In the genomic region with DNA sequence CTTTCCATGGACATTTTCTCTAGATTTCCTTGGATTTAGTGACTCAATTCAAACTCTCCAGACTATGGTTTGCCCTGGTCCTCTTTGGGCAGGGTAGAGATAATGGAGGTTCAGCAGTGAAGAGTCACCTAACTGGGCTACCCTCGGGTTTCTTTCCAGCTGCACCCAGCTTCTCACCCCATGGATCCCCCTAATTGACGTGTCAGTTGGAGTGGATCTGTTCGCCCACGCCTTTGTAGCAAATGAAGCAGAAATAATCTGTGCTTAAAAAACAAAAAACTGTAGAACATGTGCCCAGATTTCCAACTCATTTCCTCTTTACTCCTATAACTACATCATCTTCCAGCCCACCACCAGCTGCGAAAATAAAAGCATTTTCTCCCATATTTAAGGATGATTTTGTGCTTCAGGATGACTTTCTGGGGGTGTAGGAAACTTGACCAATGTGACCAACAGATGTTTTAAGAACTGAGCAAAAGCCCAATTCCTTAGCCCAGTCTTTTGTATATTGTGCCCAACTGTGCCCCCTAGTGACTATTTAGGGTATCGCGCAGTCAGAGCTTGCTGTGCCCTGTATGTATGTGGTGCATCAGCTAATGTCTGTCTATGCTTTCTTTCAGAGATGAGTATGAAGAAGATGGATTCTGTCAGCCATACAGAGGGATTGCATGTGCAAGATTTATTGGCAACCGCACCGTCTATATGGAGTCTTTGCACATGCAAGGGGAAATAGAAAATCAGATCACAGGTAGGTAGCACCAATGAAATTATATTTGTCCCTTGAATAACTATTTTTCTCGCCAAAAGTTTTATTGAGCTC, we compare ENCODE assay signal across 8 cellular contexts.
DNase-seq lines count a peak whose midpoint lies in the region; ATAC-seq and FAIRE-seq lines count a peak whose summit lies in the region.

No MANE protein-coding gene starts in this region.

- FAIRE-seq in urothelium cell line (lab: Jason Lieb, UNC): no peak

- peak; percentile 78 for DNase-seq in DMS153 treated with DMSO at 0.1 percent for 48 hours (lab: John Stamatoyannopoulos, UW; ENCODE audit: unreplicated experiment)
- peak; percentile 66 for DNase-seq in LoVo (ENCODE audit: low spot score)
- DNase-seq in SHP77 (lab: John Stamatoyannopoulos, UW): peak; percentile 9 to 57
- DNase-seq in activated naive CD4-positive, alpha-beta T cell treated with Interleukin-2 at 50 U/mL for 16 hours: peak; percentile 64
- DNase-seq in glomerular endothelial cell (ENCODE audit: extremely low read depth, low read depth, low spot score): peak; percentile 76
- peak; percentile 89 for DNase-seq in pons (ENCODE audit: low spot score)
- DNase-seq in urothelium cell line (ENCODE audit: low spot score): peak; percentile 67

- peak; percentile 81 for ATAC-seq in GM21529 (IDR thresholded peaks at IDR 0.05; ENCODE audit: unreplicated experiment)

Comparison
In these comparisons a context has a peak if more than half of its experiments do, and no peak if none do; other contexts are left out.
1. Peak in every context shown above with its lines: DNase-seq and ATAC-seq.
2. DNase-seq: peak in every context shown above with its lines; median percentile 89 in pons; 78 in DMS153 treated with DMSO at 0.1 percent for 48 hours; 76 in glomerular endothelial cell; 67 in urothelium cell line; 66 in LoVo; 64 in activated naive CD4-positive, alpha-beta T cell treated with Interleukin-2 at 50 U/mL for 16 hours; 33 in SHP77.